8 cellular contexts compared by ENCODE assay signal in the genomic region with DNA sequence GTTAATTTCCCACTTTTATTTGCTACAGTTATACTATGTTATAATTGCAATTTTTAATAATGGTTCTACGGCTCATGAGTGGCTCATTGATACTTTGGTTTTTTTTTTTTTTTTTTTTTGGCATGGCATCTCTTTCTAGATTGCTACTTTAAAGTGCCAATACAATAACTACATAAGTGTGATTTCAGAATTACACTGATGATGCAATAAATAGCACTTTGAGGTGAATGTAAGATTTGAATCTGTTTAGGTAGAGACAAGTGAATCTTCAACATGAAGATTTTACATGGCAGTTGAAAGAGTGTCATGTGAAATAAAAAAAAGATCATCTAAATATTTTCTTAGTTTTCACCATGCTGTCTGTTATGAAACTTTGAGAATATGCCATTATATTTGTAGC.
"Had no signal": no experiment of that assay in that cellular context is flagged by ENCODE, and none has a peak within 500 bp of the region (broad histone marks: within the 10 kb centered on the region; RNA-seq: fewer than 3 reads in every experiment).

No MANE protein-coding gene starts in this region.

- ATAC-seq: GM12878 had no signal

- H3K4me3 ChIP-seq: GM12878 had no signal

- DNase-seq: GDM1, GF-D8 had no signal

- FAIRE-seq: G401.6, GM12878, GM12891, GM12892, GM18507, GM19239 had no signal
